Comparison of ENCODE assay signal across 14 cellular contexts in the genomic region with DNA sequence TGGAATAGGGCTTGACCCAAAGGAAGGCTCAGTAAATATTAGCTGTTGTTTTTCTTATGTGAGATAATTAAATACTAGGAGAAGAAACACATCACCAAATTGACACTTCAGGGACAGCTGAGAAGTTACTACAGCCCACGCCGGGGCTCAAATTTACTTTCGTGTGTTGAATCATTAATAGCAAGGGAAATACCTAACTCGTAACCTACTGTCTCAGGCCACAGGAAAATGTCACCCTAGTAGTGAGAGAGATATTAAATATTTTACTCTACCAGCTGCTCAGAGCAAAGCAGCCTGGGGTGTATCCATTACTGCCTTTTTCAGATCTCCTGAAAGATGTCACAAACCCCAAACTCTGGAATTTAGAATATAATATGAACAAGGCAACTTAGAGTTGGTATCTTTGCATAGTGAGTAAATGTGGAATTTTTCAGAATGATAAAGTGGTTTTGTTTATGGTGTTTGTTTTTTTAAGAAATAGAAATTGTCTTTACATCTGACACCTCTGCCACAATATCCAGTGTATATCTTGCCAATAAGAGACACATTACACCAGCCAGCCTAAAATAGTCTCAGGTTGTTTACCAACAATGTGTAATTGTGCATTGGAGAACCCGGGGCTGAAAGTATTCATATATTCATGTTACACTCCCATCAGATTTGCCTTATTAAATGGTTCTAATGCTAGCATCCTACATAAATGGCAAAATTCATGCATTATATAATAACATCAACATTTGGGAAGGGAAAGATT. TPM values are rescaled to one million over a fixed set of nuclear protein-coding genes. Genes with fewer than 3 reads are reported as not detected.
A peak's percentile ranks its signal among the peaks of the same experiment; 100 is the strongest.
DNase-seq lines count a peak whose midpoint lies in the region; ATAC-seq and TF ChIP-seq lines count a peak whose summit lies in the region.
"Had no signal": no experiment of that assay in that cellular context is flagged by ENCODE, and none has a peak within 500 bp of the region (broad histone marks: within the 10 kb centered on the region; RNA-seq: fewer than 3 reads in every experiment).

No MANE protein-coding gene starts in this region.

- no peaks in the 10 kb centered on the region for H3K9me3 ChIP-seq in CD8-positive, alpha-beta memory T cell (ENCODE audit: low read length)

- peak overlapping the region; percentile 30 for H3K27ac Mint-ChIP-seq in Calu3 (ENCODE audit: unreplicated experiment)
- H3K27ac Mint-ChIP-seq in activated CD4-positive, alpha-beta T cell treated with anti-CD3 and anti-CD28 coated beads, Interleukin-2, amount 10 ng/mL, durations not matched to agents 24 days and 14 days, result no peak overlapping the region
- H3K27ac Mint-ChIP-seq in CD8-positive, alpha-beta memory T cell, result no peak overlapping the region

- no peak overlapping the region for H3K4me3 Mint-ChIP-seq in Calu3 (ENCODE audit: low read depth, unreplicated experiment)
- no peak overlapping the region for H3K4me3 Mint-ChIP-seq in activated CD4-positive, alpha-beta T cell treated with anti-CD3 and anti-CD28 coated beads, Interleukin-2, amount 10 ng/mL, durations not matched to agents 24 days and 14 days
- no peak overlapping the region for H3K4me3 Mint-ChIP-seq in CD8-positive, alpha-beta memory T cell
- H3K4me3 Mint-ChIP-seq: IgD-negative memory B cell had no signal

- intact Hi-C loops in Calu3 (cut with micrococcal nuclease; ENCODE audit: unreplicated experiment), result no loop called here
- intact Hi-C loops in activated CD4-positive, alpha-beta T cell treated with anti-CD3 and anti-CD28 coated beads, Interleukin-2, amount 10 ng/mL, durations not matched to agents 24 days and 14 days (cut with micrococcal nuclease), result loop anchor here (5.0 kb wide), 1 partner anchor 78 kb away; no protein-coding TSS in a partner anchor

- H3K36me3 ChIP-seq in CD8-positive, alpha-beta memory T cell (ENCODE audit: insufficient read depth, low read length), result no peaks in the 10 kb centered on the region

- peaks cover 34% of the 10 kb centered on the region for H3K4me1 Mint-ChIP-seq in Calu3 (ENCODE audit: low read depth, unreplicated experiment)
- peaks cover 6% of the 10 kb centered on the region for H3K4me1 Mint-ChIP-seq in activated CD4-positive, alpha-beta T cell treated with anti-CD3 and anti-CD28 coated beads, Interleukin-2, amount 10 ng/mL, durations not matched to agents 24 days and 14 days
- peaks cover 0 to 7% (median 0%) of the 10 kb centered on the region in 3 donors for H3K4me1 Mint-ChIP-seq in CD8-positive, alpha-beta memory T cell

- DNase-seq in Calu3 (no peak), NCI-H1417 treated with DMSO at 0.1 percent for 48 hours (lab: John Stamatoyannopoulos, UW) (peak; percentile 26), NCI-H1694 treated with DMSO at 0.1 percent for 48 hours (lab: John Stamatoyannopoulos, UW) (no peak), SIG-M5 (lab: John Stamatoyannopoulos, UW) (no peak)
- no peak for DNase-seq in activated CD4-positive, alpha-beta T cell treated with anti-CD3 and anti-CD28 coated beads, Interleukin-2, amount 10 ng/mL, durations not matched to agents 24 days and 14 days
- DNase-seq in CD8-positive, alpha-beta memory T cell, result no peak
- DNase-seq: central memory CD4-positive, alpha-beta T cell; NCI-H2171 treated with DMSO at 0.1 percent for 48 hours; stimulated activated CD4-positive, alpha-beta T cell treated with anti-CD3 and anti-CD28 coated beads, Interleukin-2, amount 100 ng/mL, for 24 hours had no signal

- POLR2A ChIA-PET in CD8-positive, alpha-beta memory T cell (lab: Charles Lee), result no interaction called here

- peaks cover 6% of the 10 kb centered on the region for H3K36me3 Mint-ChIP-seq in Calu3 (ENCODE audit: insufficient read depth, unreplicated experiment)
- H3K36me3 Mint-ChIP-seq in activated CD4-positive, alpha-beta T cell treated with anti-CD3 and anti-CD28 coated beads, Interleukin-2, amount 10 ng/mL, durations not matched to agents 24 days and 14 days (ENCODE audit: low read depth), result no peaks in the 10 kb centered on the region
- no peaks in the 10 kb centered on the region for H3K36me3 Mint-ChIP-seq in CD8-positive, alpha-beta memory T cell

- TF ChIP-seq CTCF in Calu3 (IDR thresholded peaks at IDR 0.05; ENCODE audit: unreplicated experiment), result no peak

- no peaks in the 10 kb centered on the region for H3K4me1 ChIP-seq in CD8-positive, alpha-beta memory T cell (ENCODE audit: insufficient read depth, low read length)

- no TSS peak for BruUV-seq in Calu3 (replicated peaks; lab: Mats Ljungman, UMichigan)

- ATAC-seq in GM19452 (IDR thresholded peaks at IDR 0.05; ENCODE audit: unreplicated experiment), result peak; percentile 91
- ATAC-seq in HG02938 (IDR thresholded peaks at IDR 0.05; ENCODE audit: unreplicated experiment), result peak; percentile 94

- H3K9me3 Mint-ChIP-seq in Calu3 (ENCODE audit: low read depth, unreplicated experiment), result peaks cover 4% of the 10 kb centered on the region
- H3K9me3 Mint-ChIP-seq in activated CD4-positive, alpha-beta T cell treated with anti-CD3 and anti-CD28 coated beads, Interleukin-2, amount 10 ng/mL, durations not matched to agents 24 days and 14 days, result no peaks in the 10 kb centered on the region
- peaks cover 0 to 20% (median 2%) of the 10 kb centered on the region in 5 donors for H3K9me3 Mint-ChIP-seq in CD8-positive, alpha-beta memory T cell
- H3K9me3 Mint-ChIP-seq: IgD-negative memory B cell had no signal

- H3K27ac ChIP-seq in CD8-positive, alpha-beta memory T cell (ENCODE audit: low read depth, low read length), result no peak overlapping the region
- H3K27ac ChIP-seq: RWPE1, VCaP had no signal

- no peaks in the 10 kb centered on the region for H3K27me3 ChIP-seq in CD8-positive, alpha-beta memory T cell (ENCODE audit: insufficient read depth, low read length, poor library complexity, severe bottlenecking)

- no peak overlapping the region for H3K4me3 ChIP-seq in CD8-positive, alpha-beta memory T cell (ENCODE audit: low read length)

- CTCF ChIA-PET in Calu3 (lab: Charles Lee), result no interaction called here
- CTCF ChIA-PET in CD8-positive, alpha-beta memory T cell (lab: Charles Lee), result no interaction called here

- no peaks in the 10 kb centered on the region for H3K27me3 Mint-ChIP-seq in Calu3 (ENCODE audit: unreplicated experiment)
- H3K27me3 Mint-ChIP-seq in activated CD4-positive, alpha-beta T cell treated with anti-CD3 and anti-CD28 coated beads, Interleukin-2, amount 10 ng/mL, durations not matched to agents 24 days and 14 days, result no peaks in the 10 kb centered on the region
- no peaks in the 10 kb centered on the region for H3K27me3 Mint-ChIP-seq in CD8-positive, alpha-beta memory T cell
- H3K27me3 Mint-ChIP-seq: IgD-negative memory B cell had no signal

RNA-seq across cellular contexts. Expression of gene ATP8B1, which starts 48.4 kb away (rescaled TPM):
- total RNA-seq in Calu3 (2022), result 62.3 and 66.2 TPM in 2 replicates
- 0.24 TPM in 1 of 2 replicates, not detected in the other for total RNA-seq in activated CD4-positive, alpha-beta T cell treated with anti-CD3 and anti-CD28 coated beads, Interleukin-2, amount 10 ng/mL, durations not matched to agents 24 days and 14 days
- total RNA-seq in CD8-positive, alpha-beta memory T cell, result not detected
- not detected for polyA plus RNA-seq in CD8-positive, alpha-beta memory T cell

Comparison
In these comparisons a context has a peak if more than half of its experiments do, and no peak if none do; other contexts are left out.
1. RNA of gene ATP8B1, which starts 48.4 kb away (total RNA-seq): 62.3 to 66.2 TPM in Calu3; not detected in CD8-positive, alpha-beta memory T cell and 0.24 TPM in activated CD4-positive, alpha-beta T cell treated with anti-CD3 and anti-CD28 coated beads, Interleukin-2, amount 10 ng/mL, durations not matched to agents 24 days and 14 days; every median in the first group is over 10 times any median in the second.